In the genomic region with DNA sequence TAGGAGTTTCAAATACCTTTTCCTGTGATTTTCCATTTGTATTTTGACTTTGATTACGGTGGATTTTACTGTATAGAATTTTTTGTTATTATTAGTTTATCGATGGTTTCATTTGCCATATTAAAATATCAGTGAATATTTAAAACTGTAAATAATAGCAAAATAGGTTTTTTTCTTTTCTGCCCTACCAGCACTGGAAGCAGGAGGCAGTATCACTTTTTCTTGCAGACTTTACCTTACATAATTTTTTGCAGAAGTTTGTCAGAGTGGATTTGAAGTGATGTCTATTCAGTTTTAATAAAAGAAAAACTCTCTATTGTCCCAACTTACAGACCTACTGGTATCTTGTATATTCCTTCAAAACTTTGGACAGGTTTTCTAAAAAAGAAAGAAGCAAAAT, we compare ENCODE assay signal across 18 cellular contexts.
DNase-seq lines count a peak whose midpoint lies in the region; ATAC-seq and TF ChIP-seq lines count a peak whose summit lies in the region.
"Had no signal": no experiment of that assay in that cellular context is flagged by ENCODE, and none has a peak within 500 bp of the region (broad histone marks: within the 10 kb centered on the region; RNA-seq: fewer than 3 reads in every experiment).

No MANE protein-coding gene starts in this region.

- no peaks in the 10 kb centered on the region for H3K36me3 Mint-ChIP-seq in progenitor cell of endocrine pancreas (ENCODE audit: insufficient read depth)
- H3K36me3 Mint-ChIP-seq: CD4-positive, alpha-beta memory T cell had no signal

- H2AFZ ChIP-seq in GM23248 = 0 out of 2 replicates have a peak overlapping the region, but pooled peaks have one; percentile 36

- H3K27me3 Mint-ChIP-seq in progenitor cell of endocrine pancreas = no peaks in the 10 kb centered on the region
- H3K27me3 Mint-ChIP-seq: CD4-positive, alpha-beta memory T cell had no signal

- no peak overlapping the region for H3K4me3 ChIP-seq in GM23248
- H3K4me3 ChIP-seq in brain microvascular endothelial cell (ENCODE audit: low read depth, low read length) = no peak overlapping the region
- no peak overlapping the region for H3K4me3 ChIP-seq in fibroblast of mammary gland (ENCODE audit: control insufficient read depth, low read depth, low read length)

- H3K9me3 ChIP-seq in GM23248 (ENCODE audit: low read depth) = no peaks in the 10 kb centered on the region
- H3K9me3 ChIP-seq: BE2C had no signal

- H3K36me3 ChIP-seq in GM23248 (ENCODE audit: low read depth) = no peaks in the 10 kb centered on the region
- H3K36me3 ChIP-seq in brain microvascular endothelial cell (replicated peaks) = no peaks in the 10 kb centered on the region
- H3K36me3 ChIP-seq: BE2C had no signal

- no peak overlapping the region for H3K27ac Mint-ChIP-seq in progenitor cell of endocrine pancreas
- H3K27ac Mint-ChIP-seq: CD4-positive, alpha-beta memory T cell had no signal

- DNase-seq in GM23248 (peak; percentile 15), brain microvascular endothelial cell (no peak), fibroblast of mammary gland (ENCODE audit: low read depth) (no peak), progenitor cell of endocrine pancreas (ENCODE audit: low spot score, unreplicated experiment) (no peak), HCEC 1CT (no peak)
- no peak for DNase-seq in activated CD4-positive, CD25-positive, alpha-beta regulatory T cell (lab: John Stamatoyannopoulos, UW)
- DNase-seq: BE2C; Calu3; CD4-positive, alpha-beta memory T cell; GOT3; KG1; NCI-H1436; NCI-H2029; NCI-H82 had no signal

- H3K4me1 ChIP-seq in GM23248 (ENCODE audit: insufficient read depth) = no peaks in the 10 kb centered on the region
- H3K4me1 ChIP-seq: BE2C had no signal

- no peak overlapping the region for H3K4me2 ChIP-seq in GM23248 (ENCODE audit: unreplicated experiment)

- no peaks in the 10 kb centered on the region for H4K20me1 ChIP-seq in GM23248 (ENCODE audit: insufficient read depth)

- H3K9me2 ChIP-seq in GM23248 (ENCODE audit: insufficient read depth) = no peaks in the 10 kb centered on the region

- H3K27ac ChIP-seq in GM23248 (no peak overlapping the region), brain microvascular endothelial cell (no peak overlapping the region)

- TF ChIP-seq CTCF in brain microvascular endothelial cell (IDR thresholded peaks at IDR 0.05; ENCODE audit: low read depth, low read length, missing control alignments) (peak; percentile 26), fibroblast of mammary gland (conservative IDR thresholded peaks at IDR 0.05; ENCODE audit: control insufficient read depth, insufficient read depth, low read depth, low read length) (peak; percentile 31), progenitor cell of endocrine pancreas (IDR thresholded peaks at IDR 0.05; ENCODE audit: unreplicated experiment) (peak; percentile 26)

- no peak overlapping the region for H3K4me3 Mint-ChIP-seq in progenitor cell of endocrine pancreas (ENCODE audit: low read depth)
- H3K4me3 Mint-ChIP-seq: CD4-positive, alpha-beta memory T cell had no signal

- no peaks in the 10 kb centered on the region for H3K4me1 Mint-ChIP-seq in progenitor cell of endocrine pancreas (ENCODE audit: low read depth)
- H3K4me1 Mint-ChIP-seq: CD4-positive, alpha-beta memory T cell had no signal

- 73 to 77% methylated on average over 2 of the region's 2 CpGs for WGBS in GM23248 (ENCODE audit: low coverage in 1 of 2, low lambda C conversion rate in 2 of 2, missing lambda C conversion rate in 2 of 2), 2 experiments

- no peak for ATAC-seq in GM21447 (IDR thresholded peaks at IDR 0.05; ENCODE audit: unreplicated experiment)
- ATAC-seq: HepG2, Panc1, Right ventricle myocardium inferior had no signal

- H3K27me3 ChIP-seq in GM23248 (replicated peaks; ENCODE audit: insufficient read depth) = no peaks in the 10 kb centered on the region
- H3K27me3 ChIP-seq in brain microvascular endothelial cell (replicated peaks) = no peaks in the 10 kb centered on the region

- no peaks in the 10 kb centered on the region for H3K9me3 Mint-ChIP-seq in progenitor cell of endocrine pancreas (ENCODE audit: low read depth)

- H3F3A ChIP-seq in GM23248 (ENCODE audit: insufficient read depth) = no peaks in the 10 kb centered on the region

- no peaks in the 10 kb centered on the region for H3K79me2 ChIP-seq in GM23248 (ENCODE audit: insufficient read depth)

- in situ Hi-C loops in GM23248 (cut with MboI) = no loop called here
- in situ Hi-C loops in brain microvascular endothelial cell (cut with HindIII; ENCODE audit: low pct_ligation_motif_present, low sequenced_read_pairs) = no loop called here

- no peak overlapping the region for H3K9ac ChIP-seq in GM23248
